In the genomic region with DNA sequence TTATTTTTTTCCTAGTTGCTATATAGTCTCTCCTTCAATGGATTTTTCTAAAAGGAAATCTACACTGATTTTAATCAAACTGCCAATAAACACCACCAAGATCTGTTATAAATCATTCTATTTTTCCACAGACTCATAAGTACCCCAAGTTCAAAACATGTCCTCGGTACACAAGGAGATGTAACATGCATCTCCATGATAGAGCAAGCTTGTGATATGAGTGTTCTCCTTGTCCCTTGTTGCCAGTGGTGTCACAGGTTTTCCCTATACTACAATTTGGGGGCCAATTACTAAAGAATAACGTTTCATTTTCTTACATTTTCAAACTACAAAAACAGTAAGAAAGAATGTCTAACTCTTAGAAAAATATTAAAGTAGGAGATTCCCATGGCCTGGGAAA, we compare ENCODE assay signal across 11 cellular contexts. TPM values are rescaled to one million over a fixed set of nuclear protein-coding genes. Genes with fewer than 3 reads are reported as not detected.
DNase-seq lines count a peak whose midpoint lies in the region; ATAC-seq and TF ChIP-seq lines count a peak whose summit lies in the region.
"Had no signal": no experiment of that assay in that cellular context is flagged by ENCODE, and none has a peak within 500 bp of the region (broad histone marks: within the 10 kb centered on the region; RNA-seq: fewer than 3 reads in every experiment).

No MANE protein-coding gene starts in this region.

- ATAC-seq in Right ventricle myocardium superior (ENCODE audit: poor library complexity) (no peak), T-helper 17 cell (no peak), lower lobe of right lung (no peak), HG02798 (IDR thresholded peaks at IDR 0.05; ENCODE audit: poor library complexity, unreplicated experiment) (no peak)

- no peaks in the 10 kb centered on the region for H3K36me3 ChIP-seq in right atrium auricular region
- H3K36me3 ChIP-seq in lower lobe of right lung: no peaks in the 10 kb centered on the region
- no peaks in the 10 kb centered on the region for H3K36me3 ChIP-seq in uterus
- H3K36me3 ChIP-seq: neural progenitor cell had no signal

- no peak for TF ChIP-seq CTCF in right atrium auricular region (IDR thresholded peaks at IDR 0.05)
- no peak for TF ChIP-seq CTCF in lower lobe of right lung (IDR thresholded peaks at IDR 0.05)
- TF ChIP-seq CTCF in uterus (IDR thresholded peaks at IDR 0.05): no peak

- H3K27ac Mint-ChIP-seq in T-helper 17 cell: peak overlapping the region; percentile 96
- H3K27ac Mint-ChIP-seq: neural progenitor cell had no signal

- TF ChIP-seq POLR2A in uterus (IDR thresholded peaks at IDR 0.05): no peak

- H3K9me3 ChIP-seq in right atrium auricular region (no peaks in the 10 kb centered on the region), T-helper 17 cell (ENCODE audit: control insufficient read depth, low read length, poor library complexity, severe bottlenecking) (no peaks in the 10 kb centered on the region), lower lobe of right lung (no peaks in the 10 kb centered on the region), uterus (no peaks in the 10 kb centered on the region)

- H3K4me3 Mint-ChIP-seq in T-helper 17 cell: peak overlapping the region; percentile 94
- H3K4me3 Mint-ChIP-seq: neural progenitor cell had no signal

- H3K36me3 Mint-ChIP-seq in T-helper 17 cell (ENCODE audit: low read depth): no peaks in the 10 kb centered on the region
- H3K36me3 Mint-ChIP-seq: neural progenitor cell had no signal

- H3K4me1 ChIP-seq in right atrium auricular region (peaks cover 0 to 8% of the 10 kb centered on the region in 2 donors), lower lobe of right lung (peaks cover 10% of the 10 kb centered on the region), uterus (no peaks in the 10 kb centered on the region)
- H3K4me1 ChIP-seq: neural progenitor cell had no signal

- peak overlapping the region; percentile 18 to 44 for H3K27ac ChIP-seq in right atrium auricular region
- peak overlapping the region; percentile 73 for H3K27ac ChIP-seq in lower lobe of right lung
- peak overlapping the region; percentile 59 to 79 for H3K27ac ChIP-seq in uterus
- H3K27ac ChIP-seq: neural progenitor cell had no signal

- H3K4me3 ChIP-seq in right atrium auricular region (peak overlapping the region in 1 of 2 donors; percentile 36), lower lobe of right lung (peak overlapping the region; percentile 47), uterus (peak overlapping the region; percentile 32 to 34)
- H3K4me3 ChIP-seq: neural progenitor cell had no signal

- H3K27me3 ChIP-seq in right atrium auricular region: no peaks in the 10 kb centered on the region
- H3K27me3 ChIP-seq in lower lobe of right lung (ENCODE audit: low read depth): no peaks in the 10 kb centered on the region
- no peaks in the 10 kb centered on the region for H3K27me3 ChIP-seq in uterus
- H3K27me3 ChIP-seq: neural progenitor cell had no signal

- intact Hi-C loops in Right ventricle myocardium superior (cut with DNase I): no loop called here
- intact Hi-C loops in lower lobe of right lung (cut with DNase I): no loop called here
- intact Hi-C loops in uterus (cut with DNase I; ENCODE audit: low total_unique reads): no loop called here

- H3K4me1 Mint-ChIP-seq in T-helper 17 cell: peaks cover 39% of the 10 kb centered on the region
- H3K4me1 Mint-ChIP-seq: neural progenitor cell had no signal

- no peaks in the 10 kb centered on the region for H3K27me3 Mint-ChIP-seq in T-helper 17 cell

- no peak for DNase-seq in right atrium auricular region (ENCODE audit: low spot score)
- DNase-seq in Right ventricle myocardium superior: no peak
- DNase-seq in T-helper 17 cell: no peak
- no peak for DNase-seq in lower lobe of right lung
- no peak for DNase-seq in uterus
- DNase-seq in foreskin melanocyte: no peak
- DNase-seq in stimulated activated CD4-positive, alpha-beta T cell treated with anti-CD3 and anti-CD28 coated beads, Interleukin-4, amount 100 ng/mL, for 1 hour: no peak
- DNase-seq: Calu3, NCI-H69 had no signal

RNA-seq across cellular contexts. Expression of gene ARHGEF6, which starts 0.5 kb away (rescaled TPM):
- 10 to 100 TPM; 41.3 to 45.8 TPM for total RNA-seq in right atrium auricular region
- total RNA-seq in Right ventricle myocardium superior: 36.8 TPM
- total RNA-seq in T-helper 17 cell: 10 to 100 TPM; 68.6 to 70.7 TPM
- 33.7 TPM for total RNA-seq in lower lobe of right lung
- total RNA-seq in uterus: 10 to 100 TPM; 19.7 to 26.9 (median 24.7) TPM
